Comparison of ENCODE assay signal across 9 cellular contexts in genomic region chr4:130563185-130563890, GRCh38.
DNase-seq lines count a peak whose midpoint lies in the region; ATAC-seq and TF ChIP-seq lines count a peak whose summit lies in the region.
"Had no signal": no experiment of that assay in that cellular context is flagged by ENCODE, and none has a peak within 500 bp of the region (broad histone marks: within the 10 kb centered on the region; RNA-seq: fewer than 3 reads in every experiment).

No MANE protein-coding gene starts in this region.

- no peak for TF ChIP-seq EP300 in stomach (IDR thresholded peaks at IDR 0.05)

- intact Hi-C loops in stomach (cut with DNase I; ENCODE audit: low total_unique reads), result no loop called here

- H3K27me3 ChIP-seq in stomach, result no peaks in the 10 kb centered on the region

- peak overlapping the region; percentile 28 to 42 (median 29) for H3K4me3 ChIP-seq in stomach

- TF ChIP-seq POLR2A in stomach (IDR thresholded peaks at IDR 0.05), result no peak

- 14 to 22% (median 18%) methylated on average over 8 of the region's 8 CpGs for WGBS in stomach, 5 donors

- DNase-seq in AG08396 (ENCODE audit: low spot score) (peak; percentile 26), M059J (ENCODE audit: low read depth) (peak; percentile 35), amniotic stem cell (lab: John Stamatoyannopoulos, UW) (peak; percentile 79), iPS DF 4.7 (ENCODE audit: extremely low read depth, low spot score) (peak; percentile 60), stomach (peak; percentile 30)
- DNase-seq: activated naive CD8-positive, alpha-beta T cell treated with anti-CD3 and anti-CD28 coated beads, Interleukin-2, amount 10 ng/mL, durations not matched to agents 7 days and 5 days had no signal

- peaks cover 0 to 2% (median 0%) of the 10 kb centered on the region in 4 donors for H3K9me3 ChIP-seq in stomach

- no peaks in the 10 kb centered on the region for H3K36me3 ChIP-seq in stomach

- ATAC-seq in HG03378 (IDR thresholded peaks at IDR 0.05; ENCODE audit: unreplicated experiment), result no peak
- no peak for ATAC-seq in HG03175 (IDR thresholded peaks at IDR 0.05; ENCODE audit: unreplicated experiment)
- no peak for ATAC-seq in GM21717 (IDR thresholded peaks at IDR 0.05; ENCODE audit: unreplicated experiment)

- peak in 3 of 7 experiments; percentile 14 to 19 (median 18) for TF ChIP-seq CTCF in stomach (IDR thresholded peaks at IDR 0.05)

- H3K27ac ChIP-seq in stomach, result no peak overlapping the region

- peaks cover 0 to 10% (median 7%) of the 10 kb centered on the region in 4 donors for H3K4me1 ChIP-seq in stomach

Comparison
In these comparisons a context has a peak if more than half of its experiments do, and no peak if none do; other contexts are left out.
1. DNase-seq: peak in every context shown above with its lines; median percentile 79 in amniotic stem cell; 60 in iPS DF 4.7; 35 in M059J; 30 in stomach; 26 in AG08396.